ENCODE assay signal across 8 cellular contexts in the genomic region with DNA sequence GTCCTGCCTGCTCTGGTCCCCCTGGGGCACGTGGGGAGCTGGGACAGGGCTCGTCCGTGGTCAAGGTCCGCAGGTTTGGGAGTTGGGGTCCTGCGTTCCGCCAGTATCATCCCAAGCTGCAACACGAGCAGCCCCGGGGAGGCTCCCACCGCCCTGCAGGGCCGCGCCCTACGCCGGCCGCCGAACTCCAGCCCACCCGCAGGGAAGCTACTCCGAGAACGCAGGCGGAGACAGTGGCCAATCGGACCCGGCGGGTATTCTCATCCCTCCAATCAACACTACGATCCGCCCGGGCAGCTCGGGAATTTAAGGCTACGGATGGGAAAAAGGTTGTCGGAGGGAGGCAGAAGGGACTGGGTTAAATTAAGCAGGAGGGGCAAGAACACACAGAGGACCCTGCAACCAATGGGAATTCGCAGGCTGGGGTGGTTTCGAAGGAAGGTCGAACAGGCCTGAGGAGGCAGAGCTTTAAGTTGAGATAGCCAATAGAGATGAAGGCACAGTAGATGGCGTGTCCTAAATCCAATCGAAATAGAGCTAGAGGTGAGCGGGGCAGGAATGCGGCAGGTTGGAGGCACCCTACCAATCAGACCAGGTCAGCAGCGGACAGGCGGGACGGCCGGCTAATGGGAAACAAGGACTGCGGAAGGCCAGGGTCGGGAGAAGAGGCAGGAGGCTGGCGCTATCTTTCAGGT. TPM values are rescaled to one million over a fixed set of nuclear protein-coding genes. Genes with fewer than 3 reads are reported as not detected.
A peak's percentile ranks its signal among the peaks of the same experiment; 100 is the strongest.
DNase-seq lines count a peak whose midpoint lies in the region; TF ChIP-seq lines count a peak whose summit lies in the region.

No MANE protein-coding gene starts in this region.

- peaks cover 9% of the 10 kb centered on the region for H3F3A ChIP-seq in neural cell (ENCODE audit: insufficient read depth, low read length, poor library complexity, severe bottlenecking)

- TF ChIP-seq RAD21 in neural cell (conservative IDR thresholded peaks at IDR 0.05): no peak

- no peaks in the 10 kb centered on the region for H3K9me2 ChIP-seq in neural cell (ENCODE audit: insufficient read depth, low read length)

- H3K9me3 ChIP-seq in neural cell (ENCODE audit: low read length) (no peaks in the 10 kb centered on the region), stomach (no peaks in the 10 kb centered on the region)

- no peaks in the 10 kb centered on the region for H4K20me1 ChIP-seq in neural cell (ENCODE audit: insufficient read depth)

- TF ChIP-seq EP300 in neural cell (conservative IDR thresholded peaks at IDR 0.05; ENCODE audit: poor library complexity, severe bottlenecking) (no peak), stomach (IDR thresholded peaks at IDR 0.05) (no peak)

- H3K36me3 ChIP-seq in neural cell (ENCODE audit: insufficient read depth, low read length) (no peaks in the 10 kb centered on the region), stomach (peaks cover 10 to 32% (median 29%) of the 10 kb centered on the region in 4 donors)

- TF ChIP-seq POLR2A in stomach (IDR thresholded peaks at IDR 0.05): no peak

- H2AFZ ChIP-seq in neural cell (ENCODE audit: low read depth, low read length): peak overlapping the region; percentile 40

- DNase-seq in ELR (ENCODE audit: low read depth) (peak; percentile 99), GOT3 (lab: John Stamatoyannopoulos, UW) (peak; percentile 91), LHCN-M2 (ENCODE audit: low read depth) (peak; percentile 100), RKO (ENCODE audit: low spot score) (peak; percentile 99), activated gamma-delta T cell (lab: John Stamatoyannopoulos, UW) (peak; percentile 82), foreskin fibroblast (peak; percentile 100), stomach (peak; percentile 98)

- H3K9ac ChIP-seq in neural cell (ENCODE audit: low read length): peak overlapping the region; percentile 89

- TF ChIP-seq CTCF in foreskin fibroblast (IDR thresholded peaks at IDR 0.05; ENCODE audit: low read depth, low read length) (no peak), neural cell (IDR thresholded peaks at IDR 0.05; ENCODE audit: poor library complexity, severe bottlenecking) (peak; percentile 54), stomach (IDR thresholded peaks at IDR 0.05) (no peak)

- 0 to 1% (median 0%) methylated on average over 27 to 42 of the region's 42 CpGs for WGBS in stomach, 5 donors

- peak overlapping the region; percentile 69 to 91 for H3K4me3 ChIP-seq in foreskin fibroblast (ENCODE audit: low read depth in 1 of 2, low read length in 2 of 2)
- peak overlapping the region; percentile 71 for H3K4me3 ChIP-seq in neural cell (ENCODE audit: low read length)
- peak overlapping the region; percentile 64 to 74 (median 66) for H3K4me3 ChIP-seq in stomach

- H3K4me2 ChIP-seq in neural cell (ENCODE audit: low read length): peak overlapping the region; percentile 60

- intact Hi-C loops in stomach (cut with DNase I; ENCODE audit: low total_unique reads): no loop called here

- no peaks in the 10 kb centered on the region for H3K27me3 ChIP-seq in neural cell (ENCODE audit: insufficient read depth, low read depth, low read length)
- no peaks in the 10 kb centered on the region for H3K27me3 ChIP-seq in stomach

- H3K4me1 ChIP-seq in stomach: peaks cover 28 to 46% (median 39%) of the 10 kb centered on the region in 4 donors

- H3K79me2 ChIP-seq in neural cell (replicated peaks; ENCODE audit: insufficient read depth, low read length): no peaks in the 10 kb centered on the region

- H3K27ac ChIP-seq in neural cell (ENCODE audit: low read length): peak overlapping the region; percentile 97
- H3K27ac ChIP-seq in stomach: peak overlapping the region; percentile 93 to 97 (median 94)

TF ChIP-seq in neural cell, 6 proteins besides CTCF, POLR2A, EP300 and RAD21:
- TF ChIP-seq POLR2AphosphoS5 (IDR thresholded peaks at IDR 0.05) (peak; percentile 32), MXI1 (conservative IDR thresholded peaks at IDR 0.05; ENCODE audit: poor library complexity, severe bottlenecking) (peak; percentile 62)
- TF ChIP-seq, protein P1, sequence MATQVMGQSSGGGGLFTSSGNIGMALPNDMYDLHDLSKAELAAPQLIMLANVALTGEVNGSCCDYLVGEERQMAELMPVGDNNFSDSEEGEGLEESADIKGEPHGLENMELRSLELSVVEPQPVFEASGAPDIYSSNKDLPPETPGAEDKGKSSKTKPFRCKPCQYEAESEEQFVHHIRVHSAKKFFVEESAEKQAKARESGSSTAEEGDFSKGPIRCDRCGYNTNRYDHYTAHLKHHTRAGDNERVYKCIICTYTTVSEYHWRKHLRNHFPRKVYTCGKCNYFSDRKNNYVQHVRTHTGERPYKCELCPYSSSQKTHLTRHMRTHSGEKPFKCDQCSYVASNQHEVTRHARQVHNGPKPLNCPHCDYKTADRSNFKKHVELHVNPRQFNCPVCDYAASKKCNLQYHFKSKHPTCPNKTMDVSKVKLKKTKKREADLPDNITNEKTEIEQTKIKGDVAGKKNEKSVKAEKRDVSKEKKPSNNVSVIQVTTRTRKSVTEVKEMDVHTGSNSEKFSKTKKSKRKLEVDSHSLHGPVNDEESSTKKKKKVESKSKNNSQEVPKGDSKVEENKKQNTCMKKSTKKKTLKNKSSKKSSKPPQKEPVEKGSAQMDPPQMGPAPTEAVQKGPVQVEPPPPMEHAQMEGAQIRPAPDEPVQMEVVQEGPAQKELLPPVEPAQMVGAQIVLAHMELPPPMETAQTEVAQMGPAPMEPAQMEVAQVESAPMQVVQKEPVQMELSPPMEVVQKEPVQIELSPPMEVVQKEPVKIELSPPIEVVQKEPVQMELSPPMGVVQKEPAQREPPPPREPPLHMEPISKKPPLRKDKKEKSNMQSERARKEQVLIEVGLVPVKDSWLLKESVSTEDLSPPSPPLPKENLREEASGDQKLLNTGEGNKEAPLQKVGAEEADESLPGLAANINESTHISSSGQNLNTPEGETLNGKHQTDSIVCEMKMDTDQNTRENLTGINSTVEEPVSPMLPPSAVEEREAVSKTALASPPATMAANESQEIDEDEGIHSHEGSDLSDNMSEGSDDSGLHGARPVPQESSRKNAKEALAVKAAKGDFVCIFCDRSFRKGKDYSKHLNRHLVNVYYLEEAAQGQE (IDR thresholded peaks at IDR 0.05; ENCODE audit: borderline replicate concordance): no peak

RNA-seq across cellular contexts. Expression of gene SPAG7, which starts 0.6 kb away (rescaled TPM):
- total RNA-seq in LHCN-M2 (2014; rRNA removed): 69.6 and 75.0 TPM in 2 replicates
- polyA plus RNA-seq in LHCN-M2 (2012): 81.5 TPM
- 66.4 and 67.7 TPM in 2 replicates for polyA plus RNA-seq in neural cell
- polyA minus RNA-seq in neural cell: 27.5 and 32.4 TPM in 2 replicates
- 100 to 1,000 TPM in 1 of 5 donors, 10 to 100 TPM in 4; 17.5 to 133 (median 51.8) TPM for total RNA-seq in stomach
- polyA plus RNA-seq in stomach: 10 to 100 TPM; 76.4 to 85.8 (median 78.5) TPM

RNA-seq across cellular contexts. Expression of gene ENO3, which starts 16.1 kb away (rescaled TPM):
- total RNA-seq in LHCN-M2 (2014; rRNA removed): 5.2 and 7.9 TPM in 2 replicates
- 15.1 TPM for polyA plus RNA-seq in LHCN-M2 (2012)
- 0.54 and 2.3 TPM in 2 replicates for polyA plus RNA-seq in neural cell
- polyA minus RNA-seq in neural cell: 0.97 TPM in 1 of 2 replicates, not detected in the other
- total RNA-seq in stomach: 10 to 100 TPM in 1 of 5 donors, 1 to 10 TPM in 3, not detected in 1; 1.8 to 12.1 (median 5.8) TPM
- polyA plus RNA-seq in stomach: 10 to 100 TPM in 1 of 3 donors, 1 to 10 TPM in 2; 6.6 to 11.3 (median 10.0) TPM

RNA-seq across cellular contexts. Expression of gene PFN1, which starts 18.7 kb away (rescaled TPM):
- total RNA-seq in LHCN-M2 (2014; rRNA removed): 1,610 and 1,782 TPM in 2 replicates
- polyA plus RNA-seq in LHCN-M2 (2012): 3,150 TPM
- polyA plus RNA-seq in neural cell: 145 and 230 TPM in 2 replicates
- 72.3 and 78.0 TPM in 2 replicates for polyA minus RNA-seq in neural cell
- total RNA-seq in stomach: 100 to 1,000 TPM; 218 to 690 (median 514) TPM
- 100 to 1,000 TPM; 587 to 789 (median 610) TPM for polyA plus RNA-seq in stomach

RNA-seq across cellular contexts. Expression of gene CAMTA2, which starts 20.5 kb away (rescaled TPM):
- total RNA-seq in LHCN-M2 (2014; rRNA removed) (12.4 and 13.2 TPM in 2 replicates), stomach (100 to 1,000 TPM in 2 of 5 donors, 10 to 100 TPM in 2, 1 to 10 TPM in 1; 8.1 to 202 (median 82.1) TPM)
- 27.2 TPM for polyA plus RNA-seq in LHCN-M2 (2012)
- polyA plus RNA-seq in neural cell (3.7 and 7.3 TPM in 2 replicates), stomach (10 to 100 TPM; 28.0 to 52.7 (median 41.4) TPM)
- polyA minus RNA-seq in neural cell: 5.8 and 9.8 TPM in 2 replicates

RNA-seq across cellular contexts. Expression of gene RNF167, which starts 26.9 kb away (rescaled TPM):
- 34.4 and 38.2 TPM in 2 replicates for total RNA-seq in LHCN-M2 (2014; rRNA removed)
- polyA plus RNA-seq in LHCN-M2 (2012): 97.3 TPM
- polyA plus RNA-seq in neural cell: 52.5 and 64.1 TPM in 2 replicates
- 33.3 and 40.9 TPM in 2 replicates for polyA minus RNA-seq in neural cell
- 10 to 100 TPM in 4 of 5 donors, 1 to 10 TPM in 1; 8.8 to 57.1 (median 33.9) TPM for total RNA-seq in stomach
- polyA plus RNA-seq in stomach: 100 to 1,000 TPM in 2 of 3 donors, 10 to 100 TPM in 1; 73.3 to 134 (median 112) TPM

Comparison
In these comparisons a context has a peak if more than half of its experiments do, and no peak if none do; other contexts are left out.
1. Peak in every context shown above with its lines: DNase-seq, H3K4me3 ChIP-seq and H3K27ac ChIP-seq.